ENCODE assay signal across 1 cellular context in the genomic region with DNA sequence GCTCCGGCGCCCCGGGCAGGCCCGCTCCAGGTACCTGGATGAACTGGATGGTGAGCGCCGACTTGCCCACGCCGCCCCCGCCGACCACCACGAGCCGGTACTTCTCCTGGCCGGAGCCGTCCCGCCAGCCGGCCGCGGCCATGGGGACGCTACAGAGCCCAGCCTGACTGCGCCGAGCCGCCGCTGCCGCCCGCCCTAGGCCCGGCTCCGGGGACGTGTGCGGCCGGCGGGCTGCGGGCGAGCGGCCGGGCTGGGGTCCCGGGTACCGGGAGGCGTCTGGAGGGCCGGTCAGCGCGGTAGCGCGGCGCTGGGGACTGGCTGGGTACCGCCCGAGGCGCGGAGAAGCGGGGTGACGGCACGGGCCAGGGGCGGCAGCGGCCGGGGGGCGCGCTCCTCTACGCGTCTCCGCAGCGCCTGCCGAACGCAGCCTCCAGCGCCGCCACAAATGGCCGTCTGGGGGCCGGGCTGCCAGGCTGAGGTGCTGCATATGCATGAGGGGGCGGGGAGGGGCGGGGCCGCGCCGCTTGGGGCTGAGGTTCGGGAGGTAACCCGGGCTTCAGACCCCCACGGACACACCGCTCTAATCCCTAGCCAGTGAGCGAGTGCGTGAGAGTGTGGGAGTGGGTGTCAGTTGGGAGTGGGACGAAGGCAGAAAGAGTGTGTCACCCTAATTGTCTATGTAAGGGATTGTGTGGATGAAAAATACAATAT.
A peak's percentile ranks its signal among the peaks of the same experiment; 100 is the strongest.
TF ChIP-seq lines count a peak whose summit lies in the region.

A gene (minus strand): TSS at position 455 of the 711 bp plus-strand sequence. CDS start 313 bp downstream, at position 142.

TF ChIP-seq in H1, 55 proteins besides CTCF, POLR2A, EP300 and RAD21:
- TF ChIP-seq, protein P1, sequence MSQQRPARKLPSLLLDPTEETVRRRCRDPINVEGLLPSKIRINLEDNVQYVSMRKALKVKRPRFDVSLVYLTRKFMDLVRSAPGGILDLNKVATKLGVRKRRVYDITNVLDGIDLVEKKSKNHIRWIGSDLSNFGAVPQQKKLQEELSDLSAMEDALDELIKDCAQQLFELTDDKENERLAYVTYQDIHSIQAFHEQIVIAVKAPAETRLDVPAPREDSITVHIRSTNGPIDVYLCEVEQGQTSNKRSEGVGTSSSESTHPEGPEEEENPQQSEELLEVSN (IDR thresholded peaks at IDR 0.05) = no peak
- peak; percentile 51 for TF ChIP-seq TAF7 (optimal IDR thresholded peaks at IDR 0.05; ENCODE audit: borderline replicate concordance, low read depth, low read length)
- TF ChIP-seq BACH1 (IDR thresholded peaks at IDR 0.05; ENCODE audit: low read length) = no peak
- no peak for TF ChIP-seq RNF2 (IDR thresholded peaks at IDR 0.05; ENCODE audit: borderline replicate concordance, low read depth, low read length, missing control alignments, poor library complexity, severe bottlenecking)
- TF ChIP-seq TBP (IDR thresholded peaks at IDR 0.05; ENCODE audit: low read depth, low read length) = peak; percentile 86
- TF ChIP-seq POLR2AphosphoS5 (IDR thresholded peaks at IDR 0.05; ENCODE audit: low read depth, low read length) = peak; percentile 87
- 0 out of 2 replicates have a peak, but pooled peaks have one; percentile 27 for TF ChIP-seq SP1 (IDR thresholded peaks at IDR 0.05; ENCODE audit: low read depth, low read length)
- TF ChIP-seq CBX8 (IDR thresholded peaks at IDR 0.05; ENCODE audit: borderline replicate concordance, low read depth, low read length) = no peak
- TF ChIP-seq HDAC2 (IDR thresholded peaks at IDR 0.05; ENCODE audit: borderline replicate concordance in 1 of 2, low read depth in 2 of 2, low read length in 2 of 2) = no peak
- peak; percentile 86 for TF ChIP-seq CREB1 (IDR thresholded peaks at IDR 0.05)
- no peak for TF ChIP-seq SRF (IDR thresholded peaks at IDR 0.05; ENCODE audit: low read depth, low read length)
- TF ChIP-seq ZNF274 (IDR thresholded peaks at IDR 0.05; ENCODE audit: borderline replicate concordance, extremely low read depth, low read length) = no peak
- TF ChIP-seq RFX5 (IDR thresholded peaks at IDR 0.05; ENCODE audit: borderline replicate concordance, low read depth, low read length) = no peak
- TF ChIP-seq TAF1 (IDR thresholded peaks at IDR 0.05; ENCODE audit: low read depth, low read length) = peak; percentile 92
- TF ChIP-seq PHF8 (conservative IDR thresholded peaks at IDR 0.05; ENCODE audit: low read depth, low read length) = peak; percentile 87
- TF ChIP-seq, protein P2, sequence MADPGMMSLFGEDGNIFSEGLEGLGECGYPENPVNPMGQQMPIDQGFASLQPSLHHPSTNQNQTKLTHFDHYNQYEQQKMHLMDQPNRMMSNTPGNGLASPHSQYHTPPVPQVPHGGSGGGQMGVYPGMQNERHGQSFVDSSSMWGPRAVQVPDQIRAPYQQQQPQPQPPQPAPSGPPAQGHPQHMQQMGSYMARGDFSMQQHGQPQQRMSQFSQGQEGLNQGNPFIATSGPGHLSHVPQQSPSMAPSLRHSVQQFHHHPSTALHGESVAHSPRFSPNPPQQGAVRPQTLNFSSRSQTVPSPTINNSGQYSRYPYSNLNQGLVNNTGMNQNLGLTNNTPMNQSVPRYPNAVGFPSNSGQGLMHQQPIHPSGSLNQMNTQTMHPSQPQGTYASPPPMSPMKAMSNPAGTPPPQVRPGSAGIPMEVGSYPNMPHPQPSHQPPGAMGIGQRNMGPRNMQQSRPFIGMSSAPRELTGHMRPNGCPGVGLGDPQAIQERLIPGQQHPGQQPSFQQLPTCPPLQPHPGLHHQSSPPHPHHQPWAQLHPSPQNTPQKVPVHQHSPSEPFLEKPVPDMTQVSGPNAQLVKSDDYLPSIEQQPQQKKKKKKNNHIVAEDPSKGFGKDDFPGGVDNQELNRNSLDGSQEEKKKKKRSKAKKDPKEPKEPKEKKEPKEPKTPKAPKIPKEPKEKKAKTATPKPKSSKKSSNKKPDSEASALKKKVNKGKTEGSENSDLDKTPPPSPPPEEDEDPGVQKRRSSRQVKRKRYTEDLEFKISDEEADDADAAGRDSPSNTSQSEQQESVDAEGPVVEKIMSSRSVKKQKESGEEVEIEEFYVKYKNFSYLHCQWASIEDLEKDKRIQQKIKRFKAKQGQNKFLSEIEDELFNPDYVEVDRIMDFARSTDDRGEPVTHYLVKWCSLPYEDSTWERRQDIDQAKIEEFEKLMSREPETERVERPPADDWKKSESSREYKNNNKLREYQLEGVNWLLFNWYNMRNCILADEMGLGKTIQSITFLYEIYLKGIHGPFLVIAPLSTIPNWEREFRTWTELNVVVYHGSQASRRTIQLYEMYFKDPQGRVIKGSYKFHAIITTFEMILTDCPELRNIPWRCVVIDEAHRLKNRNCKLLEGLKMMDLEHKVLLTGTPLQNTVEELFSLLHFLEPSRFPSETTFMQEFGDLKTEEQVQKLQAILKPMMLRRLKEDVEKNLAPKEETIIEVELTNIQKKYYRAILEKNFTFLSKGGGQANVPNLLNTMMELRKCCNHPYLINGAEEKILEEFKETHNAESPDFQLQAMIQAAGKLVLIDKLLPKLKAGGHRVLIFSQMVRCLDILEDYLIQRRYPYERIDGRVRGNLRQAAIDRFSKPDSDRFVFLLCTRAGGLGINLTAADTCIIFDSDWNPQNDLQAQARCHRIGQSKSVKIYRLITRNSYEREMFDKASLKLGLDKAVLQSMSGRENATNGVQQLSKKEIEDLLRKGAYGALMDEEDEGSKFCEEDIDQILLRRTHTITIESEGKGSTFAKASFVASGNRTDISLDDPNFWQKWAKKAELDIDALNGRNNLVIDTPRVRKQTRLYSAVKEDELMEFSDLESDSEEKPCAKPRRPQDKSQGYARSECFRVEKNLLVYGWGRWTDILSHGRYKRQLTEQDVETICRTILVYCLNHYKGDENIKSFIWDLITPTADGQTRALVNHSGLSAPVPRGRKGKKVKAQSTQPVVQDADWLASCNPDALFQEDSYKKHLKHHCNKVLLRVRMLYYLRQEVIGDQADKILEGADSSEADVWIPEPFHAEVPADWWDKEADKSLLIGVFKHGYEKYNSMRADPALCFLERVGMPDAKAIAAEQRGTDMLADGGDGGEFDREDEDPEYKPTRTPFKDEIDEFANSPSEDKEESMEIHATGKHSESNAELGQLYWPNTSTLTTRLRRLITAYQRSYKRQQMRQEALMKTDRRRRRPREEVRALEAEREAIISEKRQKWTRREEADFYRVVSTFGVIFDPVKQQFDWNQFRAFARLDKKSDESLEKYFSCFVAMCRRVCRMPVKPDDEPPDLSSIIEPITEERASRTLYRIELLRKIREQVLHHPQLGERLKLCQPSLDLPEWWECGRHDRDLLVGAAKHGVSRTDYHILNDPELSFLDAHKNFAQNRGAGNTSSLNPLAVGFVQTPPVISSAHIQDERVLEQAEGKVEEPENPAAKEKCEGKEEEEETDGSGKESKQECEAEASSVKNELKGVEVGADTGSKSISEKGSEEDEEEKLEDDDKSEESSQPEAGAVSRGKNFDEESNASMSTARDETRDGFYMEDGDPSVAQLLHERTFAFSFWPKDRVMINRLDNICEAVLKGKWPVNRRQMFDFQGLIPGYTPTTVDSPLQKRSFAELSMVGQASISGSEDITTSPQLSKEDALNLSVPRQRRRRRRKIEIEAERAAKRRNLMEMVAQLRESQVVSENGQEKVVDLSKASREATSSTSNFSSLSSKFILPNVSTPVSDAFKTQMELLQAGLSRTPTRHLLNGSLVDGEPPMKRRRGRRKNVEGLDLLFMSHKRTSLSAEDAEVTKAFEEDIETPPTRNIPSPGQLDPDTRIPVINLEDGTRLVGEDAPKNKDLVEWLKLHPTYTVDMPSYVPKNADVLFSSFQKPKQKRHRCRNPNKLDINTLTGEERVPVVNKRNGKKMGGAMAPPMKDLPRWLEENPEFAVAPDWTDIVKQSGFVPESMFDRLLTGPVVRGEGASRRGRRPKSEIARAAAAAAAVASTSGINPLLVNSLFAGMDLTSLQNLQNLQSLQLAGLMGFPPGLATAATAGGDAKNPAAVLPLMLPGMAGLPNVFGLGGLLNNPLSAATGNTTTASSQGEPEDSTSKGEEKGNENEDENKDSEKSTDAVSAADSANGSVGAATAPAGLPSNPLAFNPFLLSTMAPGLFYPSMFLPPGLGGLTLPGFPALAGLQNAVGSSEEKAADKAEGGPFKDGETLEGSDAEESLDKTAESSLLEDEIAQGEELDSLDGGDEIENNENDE (IDR thresholded peaks at IDR 0.05; ENCODE audit: insufficient replicate concordance, low read length) = no peak
- no peak for TF ChIP-seq GABPA (IDR thresholded peaks at IDR 0.05; ENCODE audit: borderline replicate concordance, insufficient read depth, low read length)
- TF ChIP-seq TCF12 (IDR thresholded peaks at IDR 0.05; ENCODE audit: low read depth, low read length) = no peak
- peak; percentile 90 for TF ChIP-seq YY1 (IDR thresholded peaks at IDR 0.05; ENCODE audit: low read depth, low read length)
- no peak for TF ChIP-seq NRF1 (IDR thresholded peaks at IDR 0.05; ENCODE audit: low read depth, low read length)
- TF ChIP-seq POU5F1 (IDR thresholded peaks at IDR 0.05; ENCODE audit: low read depth, low read length) = 0 out of 2 replicates have a peak, but pooled peaks have one; percentile 53
- TF ChIP-seq SIN3A (conservative IDR thresholded peaks at IDR 0.05 in 1 of 2, IDR thresholded peaks at IDR 0.05 in 1 of 2; ENCODE audit: low read depth in 1 of 2, low read length in 2 of 2) = peak; percentile 48 to 67; a peak in 1 of 4 replicates
